In the genomic region with DNA sequence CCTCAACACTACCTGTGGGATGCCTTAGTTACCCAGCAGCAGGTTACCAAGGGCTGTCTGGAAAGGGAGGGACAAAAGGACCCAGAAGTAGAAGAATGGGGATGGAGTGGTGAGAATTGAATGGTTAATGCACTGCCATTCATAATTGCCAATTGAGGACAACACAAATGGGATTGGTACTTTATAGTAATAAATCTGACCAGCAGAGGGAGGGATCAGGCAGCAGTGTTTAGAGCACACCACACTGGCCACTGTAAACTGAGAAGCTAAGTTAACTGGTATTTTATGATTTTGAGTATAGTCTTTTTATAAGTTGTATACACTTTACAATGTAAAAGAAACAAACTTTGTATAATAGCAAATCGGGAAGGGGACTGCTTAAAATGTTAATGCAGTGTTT, we compare ENCODE assay signal across 8 cellular contexts. TPM values are rescaled to one million over a fixed set of nuclear protein-coding genes. Genes with fewer than 3 reads are reported as not detected.
A peak's percentile ranks its signal among the peaks of the same experiment; 100 is the strongest.
DNase-seq lines count a peak whose midpoint lies in the region; ATAC-seq and TF ChIP-seq lines count a peak whose summit lies in the region.
"Had no signal": no experiment of that assay in that cellular context is flagged by ENCODE, and none has a peak within 500 bp of the region (broad histone marks: within the 10 kb centered on the region; RNA-seq: fewer than 3 reads in every experiment).

No MANE protein-coding gene starts in this region.

- no peak for ATAC-seq in GM21447 (IDR thresholded peaks at IDR 0.05; ENCODE audit: unreplicated experiment)
- ATAC-seq in HG03095 (IDR thresholded peaks at IDR 0.05; ENCODE audit: unreplicated experiment) = no peak
- ATAC-seq in stimulated activated effector memory CD8-positive, alpha-beta T cell treated with anti-CD3 and anti-CD28 coated beads, Interleukin-12 subunit alpha, Interleukin-12 subunit beta, amount 100 ng/mL, for 72 hours = no peak

- H3K4me1 Mint-ChIP-seq in stimulated activated effector memory CD8-positive, alpha-beta T cell treated with anti-CD3 and anti-CD28 coated beads, Interleukin-12 subunit alpha, Interleukin-12 subunit beta, amount 100 ng/mL, for 72 hours = no peaks in the 10 kb centered on the region

- no peak overlapping the region for H3K27ac Mint-ChIP-seq in stimulated activated effector memory CD8-positive, alpha-beta T cell treated with anti-CD3 and anti-CD28 coated beads, Interleukin-12 subunit alpha, Interleukin-12 subunit beta, amount 100 ng/mL, for 72 hours

- TF ChIP-seq CTCF in AG09319 (IDR thresholded peaks at IDR 0.05; ENCODE audit: low read depth, low read length) (peak; percentile 8), LNCaP clone FGC (IDR thresholded peaks at IDR 0.05; ENCODE audit: control insufficient read depth, extremely low read depth, insufficient read depth) (peak; percentile 59), epithelial cell of proximal tubule (conservative IDR thresholded peaks at IDR 0.05; ENCODE audit: low read depth, low read length) (peak; percentile 50)

- DNase-seq in AG09319 (ENCODE audit: extremely low read depth, low read depth) = no peak
- no peak for DNase-seq in LNCaP clone FGC (ENCODE audit: low read depth)
- no peak for DNase-seq in epithelial cell of proximal tubule (ENCODE audit: low read depth)
- DNase-seq in stimulated activated effector memory CD8-positive, alpha-beta T cell treated with anti-CD3 and anti-CD28 coated beads, Interleukin-12 subunit alpha, Interleukin-12 subunit beta, amount 100 ng/mL, for 72 hours (ENCODE audit: low spot score in 2 of 2) = no peak
- DNase-seq: activated CD8-positive, alpha-beta memory T cell treated with anti-CD3 and anti-CD28 coated beads, Interleukin-2, amount 50 U/mL, for 48 hours had no signal

- H3K4me3 ChIP-seq in LNCaP clone FGC (ENCODE audit: low read depth, low read length) = no peak overlapping the region
- no peak overlapping the region for H3K4me3 ChIP-seq in epithelial cell of proximal tubule (ENCODE audit: low read depth, low read length)

- peaks cover 88% of the 10 kb centered on the region for H3K36me3 Mint-ChIP-seq in stimulated activated effector memory CD8-positive, alpha-beta T cell treated with anti-CD3 and anti-CD28 coated beads, Interleukin-12 subunit alpha, Interleukin-12 subunit beta, amount 100 ng/mL, for 72 hours

- H3K9me3 Mint-ChIP-seq in stimulated activated effector memory CD8-positive, alpha-beta T cell treated with anti-CD3 and anti-CD28 coated beads, Interleukin-12 subunit alpha, Interleukin-12 subunit beta, amount 100 ng/mL, for 72 hours = no peaks in the 10 kb centered on the region

- H3K4me3 Mint-ChIP-seq in stimulated activated effector memory CD8-positive, alpha-beta T cell treated with anti-CD3 and anti-CD28 coated beads, Interleukin-12 subunit alpha, Interleukin-12 subunit beta, amount 100 ng/mL, for 72 hours = no peak overlapping the region

RNA-seq across cellular contexts. Expression of a gene that starts 10.7 kb away (rescaled TPM):
- 12.6 and 25.3 TPM in 2 replicates for total RNA-seq in epithelial cell of proximal tubule

RNA-seq across cellular contexts. Expression of a gene that starts 22.1 kb away (rescaled TPM):
- total RNA-seq in epithelial cell of proximal tubule = not detected in 2 replicates
- total RNA-seq: mucosa of gallbladder had no signal

RNA-seq across cellular contexts. Expression of a gene that starts 40.2 kb away (rescaled TPM):
- total RNA-seq in epithelial cell of proximal tubule = 3.5 and 8.2 TPM in 2 replicates

RNA-seq across cellular contexts. Expression of a gene that starts 40.3 kb away (rescaled TPM):
- total RNA-seq in epithelial cell of proximal tubule = 21.2 and 28.1 TPM in 2 replicates

Comparison
In these comparisons a context has a peak if more than half of its experiments do, and no peak if none do; other contexts are left out.
1. CTCF ChIP-seq: peak in every context shown above with its lines; median percentile 59 in LNCaP clone FGC; 50 in epithelial cell of proximal tubule; 8 in AG09319.